In genomic region chr7:16466087-16466472, GRCh38 we compare ENCODE assay signal across 1 cellular context.
TF ChIP-seq lines count a peak whose summit lies in the region.

No MANE protein-coding gene starts in this region.

TF ChIP-seq in neural cell, 6 proteins besides CTCF, POLR2A, EP300 and RAD21 (continued from another document):
- TF ChIP-seq EZH2 (IDR thresholded peaks at IDR 0.05; ENCODE audit: borderline replicate concordance, insufficient read depth, low read length, poor library complexity, severe bottlenecking) (no peak), POLR2AphosphoS5 (IDR thresholded peaks at IDR 0.05) (no peak), MXI1 (conservative IDR thresholded peaks at IDR 0.05; ENCODE audit: poor library complexity, severe bottlenecking) (no peak), REST (IDR thresholded peaks at IDR 0.05; ENCODE audit: borderline replicate concordance) (no peak), TAF1 (IDR thresholded peaks at IDR 0.05; ENCODE audit: low read depth) (no peak)
TF ChIP-seq in neural cell: peak in this region for 0.
